In the genomic region with DNA sequence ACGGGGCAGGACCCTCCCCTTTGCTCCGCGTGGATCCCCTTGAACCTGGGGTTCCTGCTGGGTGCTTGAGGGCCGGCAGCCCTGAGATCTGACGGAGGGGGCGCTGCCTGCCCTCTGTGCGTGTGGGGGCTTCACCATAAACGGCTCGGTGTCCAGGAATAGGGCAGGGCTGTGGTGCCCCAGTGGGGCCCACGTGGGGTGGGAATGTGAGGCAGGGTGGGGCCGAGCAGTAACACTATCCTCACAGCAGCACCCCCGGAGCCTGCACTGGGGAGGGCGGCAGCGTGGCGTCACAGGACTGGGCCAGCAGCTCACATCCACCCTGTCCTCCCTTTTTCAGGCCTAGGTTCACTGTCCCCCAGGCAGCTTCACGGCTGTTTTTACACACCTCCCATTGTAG, we compare ENCODE assay signal across 20 cellular contexts. TPM values are rescaled to one million over a fixed set of nuclear protein-coding genes. Genes with fewer than 3 reads are reported as not detected.
DNase-seq lines count a peak whose midpoint lies in the region; ATAC-seq and TF ChIP-seq lines count a peak whose summit lies in the region.
"Had no signal": no experiment of that assay in that cellular context is flagged by ENCODE, and none has a peak within 500 bp of the region (broad histone marks: within the 10 kb centered on the region; RNA-seq: fewer than 3 reads in every experiment).

No MANE protein-coding gene starts in this region.

- H3K9me3 Mint-ChIP-seq in stimulated activated naive CD8-positive, alpha-beta T cell treated with anti-CD3 and anti-CD28 coated beads, Interleukin-15, amount 100 ng/mL, for 72 hours: no peaks in the 10 kb centered on the region
- H3K9me3 Mint-ChIP-seq in endodermal cell: no peaks in the 10 kb centered on the region
- H3K9me3 Mint-ChIP-seq in nephron progenitor cell: no peaks in the 10 kb centered on the region
- no peaks in the 10 kb centered on the region for H3K9me3 Mint-ChIP-seq in activated T-helper 17 cell treated with anti-CD3 and anti-CD28 coated beads, Interleukin-2, amount 50 U/mL, for 72 hours
- H3K9me3 Mint-ChIP-seq: CD4-positive, alpha-beta memory T cell had no signal

- no peaks in the 10 kb centered on the region for H3K4me1 Mint-ChIP-seq in stimulated activated naive CD8-positive, alpha-beta T cell treated with anti-CD3 and anti-CD28 coated beads, Interleukin-15, amount 100 ng/mL, for 72 hours
- H3K4me1 Mint-ChIP-seq in endodermal cell: peaks cover 3% of the 10 kb centered on the region
- peaks cover 24% of the 10 kb centered on the region for H3K4me1 Mint-ChIP-seq in nephron progenitor cell
- no peaks in the 10 kb centered on the region for H3K4me1 Mint-ChIP-seq in activated T-helper 17 cell treated with anti-CD3 and anti-CD28 coated beads, Interleukin-2, amount 50 U/mL, for 72 hours

- H3K9ac ChIP-seq in endodermal cell (ENCODE audit: extremely low read depth, low read length, poor library complexity, severe bottlenecking): no peak overlapping the region
- H3K9ac ChIP-seq: BLaER1 had no signal

- H3K27me3 ChIP-seq in endodermal cell (ENCODE audit: control insufficient read depth, insufficient read depth, low read length, poor library complexity, severe bottlenecking): no peaks in the 10 kb centered on the region
- H3K27me3 ChIP-seq: BLaER1 had no signal

- no peaks in the 10 kb centered on the region for H3K4me1 ChIP-seq in endodermal cell (ENCODE audit: control insufficient read depth, insufficient read depth, low read length)
- H3K4me1 ChIP-seq: BLaER1 had no signal

- no peak overlapping the region for H3K4me3 ChIP-seq in endodermal cell (ENCODE audit: low read length)
- H3K4me3 ChIP-seq: BLaER1 had no signal

- peaks cover 41% of the 10 kb centered on the region for H3K36me3 Mint-ChIP-seq in endodermal cell (ENCODE audit: low read depth)
- H3K36me3 Mint-ChIP-seq in nephron progenitor cell (ENCODE audit: low read depth): no peaks in the 10 kb centered on the region
- H3K36me3 Mint-ChIP-seq in activated T-helper 17 cell treated with anti-CD3 and anti-CD28 coated beads, Interleukin-2, amount 50 U/mL, for 72 hours (ENCODE audit: low read depth): peaks cover 5% of the 10 kb centered on the region

- H3K27ac Mint-ChIP-seq in stimulated activated naive CD8-positive, alpha-beta T cell treated with anti-CD3 and anti-CD28 coated beads, Interleukin-15, amount 100 ng/mL, for 72 hours: no peak overlapping the region
- H3K27ac Mint-ChIP-seq in endodermal cell (no peak overlapping the region), nephron progenitor cell (peak overlapping the region; percentile 81)
- no peak overlapping the region for H3K27ac Mint-ChIP-seq in activated T-helper 17 cell treated with anti-CD3 and anti-CD28 coated beads, Interleukin-2, amount 50 U/mL, for 72 hours
- H3K27ac Mint-ChIP-seq: CD4-positive, alpha-beta memory T cell had no signal

- no peaks in the 10 kb centered on the region for H3K9me3 ChIP-seq in endodermal cell (ENCODE audit: control insufficient read depth, low read length)

- H3K27me3 Mint-ChIP-seq in stimulated activated naive CD8-positive, alpha-beta T cell treated with anti-CD3 and anti-CD28 coated beads, Interleukin-15, amount 100 ng/mL, for 72 hours: no peaks in the 10 kb centered on the region
- H3K27me3 Mint-ChIP-seq in endodermal cell (ENCODE audit: insufficient read depth) (no peaks in the 10 kb centered on the region), nephron progenitor cell (ENCODE audit: low read depth, poor library complexity) (peaks cover 8% of the 10 kb centered on the region)
- H3K27me3 Mint-ChIP-seq in activated T-helper 17 cell treated with anti-CD3 and anti-CD28 coated beads, Interleukin-2, amount 50 U/mL, for 72 hours: no peaks in the 10 kb centered on the region
- H3K27me3 Mint-ChIP-seq: CD4-positive, alpha-beta memory T cell had no signal

- DNase-seq in stimulated activated naive CD8-positive, alpha-beta T cell treated with anti-CD3 and anti-CD28 coated beads, Interleukin-15, amount 100 ng/mL, for 72 hours: no peak
- DNase-seq in stimulated activated naive CD8-positive, alpha-beta T cell treated with anti-CD3 and anti-CD28 coated beads, Interleukin-15, Interleukin-2, amounts not matched to agents 100 U/mL and 50 U/mL, for 24 hours: no peak
- peak; percentile 43 for DNase-seq in endodermal cell
- DNase-seq in nephron progenitor cell: no peak
- no peak for DNase-seq in middle frontal gyrus (ENCODE audit: extremely low spot score, low spot score)
- DNase-seq in sciatic nerve (ENCODE audit: low spot score): no peak
- DNase-seq: CD4-positive, alpha-beta memory T cell; DMS153; GDM1; KBM-7; MV-4-11; NCI-H187; NCI-H2107; NCI-H2227 treated with DMSO at 0.1 percent for 48 hours; NCI-H510A treated with DMSO at 0.1 percent for 48 hours; NCI-H774; SIG-M5 had no signal

- H3K27ac ChIP-seq in endodermal cell (ENCODE audit: low read depth, low read length): peak overlapping the region; percentile 24
- H3K27ac ChIP-seq: BLaER1 had no signal

- no peak for TF ChIP-seq CTCF in endodermal cell (conservative IDR thresholded peaks at IDR 0.05)
- TF ChIP-seq CTCF in nephron progenitor cell (IDR thresholded peaks at IDR 0.05): no peak

- intact Hi-C loops in sciatic nerve (cut with DNase I): no loop called here

- peak; percentile 33 for ATAC-seq in stimulated activated naive CD8-positive, alpha-beta T cell treated with anti-CD3 and anti-CD28 coated beads, Interleukin-15, amount 100 ng/mL, for 72 hours
- no peak for ATAC-seq in stimulated activated naive CD8-positive, alpha-beta T cell treated with anti-CD3 and anti-CD28 coated beads, Interleukin-15, Interleukin-2, amounts not matched to agents 100 U/mL and 50 U/mL, for 24 hours
- no peak for ATAC-seq in activated T-helper 17 cell treated with anti-CD3 and anti-CD28 coated beads, Interleukin-2, amount 50 U/mL, for 72 hours (replicated peaks)
- no peak for ATAC-seq in sciatic nerve

- WGBS in endodermal cell (ENCODE audit: insufficient coverage in 1 of 2, insufficient read length in 1 of 2), 2 experiments: 88 to 90% methylated on average over 4 to 16 of the region's 16 CpGs

- no peak overlapping the region for H3K4me3 Mint-ChIP-seq in stimulated activated naive CD8-positive, alpha-beta T cell treated with anti-CD3 and anti-CD28 coated beads, Interleukin-15, amount 100 ng/mL, for 72 hours
- H3K4me3 Mint-ChIP-seq in endodermal cell (no peak overlapping the region), nephron progenitor cell (no peak overlapping the region)
- no peak overlapping the region for H3K4me3 Mint-ChIP-seq in activated T-helper 17 cell treated with anti-CD3 and anti-CD28 coated beads, Interleukin-2, amount 50 U/mL, for 72 hours
- H3K4me3 Mint-ChIP-seq: CD4-positive, alpha-beta memory T cell had no signal

- H3K36me3 ChIP-seq in endodermal cell (ENCODE audit: control insufficient read depth, insufficient read depth, low read length): peaks cover 3% of the 10 kb centered on the region

RNA-seq across cellular contexts. Expression of a gene that starts 38.0 kb away (rescaled TPM):
- 10 to 100 TPM; 45.7 to 49.6 TPM for total RNA-seq in endodermal cell
- 24.8 TPM for polyA plus RNA-seq in endodermal cell (2013, experiment 1 of 2)
- 23.0 TPM for polyA plus RNA-seq in endodermal cell (2013, experiment 2 of 2)
- total RNA-seq in activated T-helper 17 cell treated with anti-CD3 and anti-CD28 coated beads, Interleukin-2, amount 50 U/mL, for 72 hours: under 1 TPM; 0.56 to 0.58 TPM
- 302 TPM for total RNA-seq in sciatic nerve
- total RNA-seq: OCI-LY7 had no signal

Comparison
In these comparisons a context has a peak if more than half of its experiments do, and no peak if none do; other contexts are left out.
1. RNA of a gene that starts 38.0 kb away (total RNA-seq): 302 TPM in sciatic nerve (single experiment) and 45.7 to 49.6 TPM in endodermal cell; 0.56 to 0.58 TPM in activated T-helper 17 cell treated with anti-CD3 and anti-CD28 coated beads, Interleukin-2, amount 50 U/mL, for 72 hours; every median in the first group is over 10 times any median in the second.